Comparison of ENCODE assay signal across 1 cellular context in the genomic region with DNA sequence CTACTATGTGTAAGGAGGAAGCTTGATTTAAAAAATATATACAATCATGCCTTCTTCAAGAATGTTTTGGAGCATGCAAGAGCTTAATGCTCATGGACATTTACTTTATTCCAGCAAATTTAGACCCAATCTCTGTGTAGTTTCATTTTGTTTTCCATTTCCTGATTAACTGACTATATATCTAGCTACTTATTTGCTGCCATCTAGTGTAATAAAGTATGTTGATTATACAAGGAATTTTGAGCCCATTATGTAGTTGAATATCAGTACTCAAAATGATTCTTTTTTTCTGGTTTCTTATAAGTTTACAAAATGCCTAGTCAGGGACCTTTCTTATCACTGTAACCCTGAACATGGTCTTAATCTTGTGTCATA.
TF ChIP-seq lines count a peak whose summit lies in the region.

No MANE protein-coding gene starts in this region.

TF ChIP-seq in SK-N-SH, 30 proteins besides CTCF, POLR2A, EP300 and RAD21 (continued from another document):
- TF ChIP-seq POLR2AphosphoS5 (IDR thresholded peaks at IDR 0.05; ENCODE audit: low read depth, low read length) (no peak), RCOR1 (IDR thresholded peaks at IDR 0.05; ENCODE audit: low read length) (no peak), TAF1 (IDR thresholded peaks at IDR 0.05; ENCODE audit: borderline replicate concordance, low read depth, low read length) (no peak)
